ENCODE assay signal across 24 cellular contexts in genomic region chr17:79676796-79677195, GRCh38. TPM values are rescaled to one million over a fixed set of nuclear protein-coding genes. Genes with fewer than 3 reads are reported as not detected.
A peak's percentile ranks its signal among the peaks of the same experiment; 100 is the strongest.
DNase-seq lines count a peak whose midpoint lies in the region; ATAC-seq and TF ChIP-seq lines count a peak whose summit lies in the region.
"Had no signal": no experiment of that assay in that cellular context is flagged by ENCODE, and none has a peak within 500 bp of the region (broad histone marks: within the 10 kb centered on the region; RNA-seq: fewer than 3 reads in every experiment).

No MANE protein-coding gene starts in this region.

- H3K27me3 ChIP-seq in H7 (ENCODE audit: control insufficient read depth, insufficient read depth, low read length) = no peaks in the 10 kb centered on the region
- H3K27me3 ChIP-seq in osteoblast (ENCODE audit: insufficient read depth, low read length) = peaks cover 2% of the 10 kb centered on the region
- H3K27me3 ChIP-seq: BE2C had no signal

- no peak for TF ChIP-seq CTCF in VCaP (conservative IDR thresholded peaks at IDR 0.05)
- no peak for TF ChIP-seq CTCF in glutamatergic neuron (IDR thresholded peaks at IDR 0.05; ENCODE audit: partially characterized antibody, unreplicated experiment)
- no peak for TF ChIP-seq CTCF in osteoblast (IDR thresholded peaks at IDR 0.05; ENCODE audit: extremely low read depth, low read depth, low read length)

- no peaks in the 10 kb centered on the region for H3K9me3 ChIP-seq in osteoblast (ENCODE audit: low read depth, low read length)
- H3K9me3 ChIP-seq: BE2C had no signal

- H3K4me3 Mint-ChIP-seq in glutamatergic neuron (ENCODE audit: unreplicated experiment) = no peak overlapping the region
- H3K4me3 Mint-ChIP-seq: CD4-positive, alpha-beta memory T cell had no signal

- H3K27ac ChIP-seq in VCaP (peak overlapping the region; percentile 81), osteoblast (ENCODE audit: low read depth, low read length) (no peak overlapping the region)
- H3K27ac ChIP-seq: A549 had no signal

- H3K36me3 Mint-ChIP-seq in glutamatergic neuron (ENCODE audit: unreplicated experiment) = peaks cover 19% of the 10 kb centered on the region

- DNase-seq in H7 = peak; percentile 37
- DNase-seq in glutamatergic neuron = no peak
- DNase-seq in osteoblast (ENCODE audit: insufficient read length, low spot score, missing footprints) = peak; percentile 26
- DNase-seq: 8988T; ACHN; AML-193; BE2C; C1 segment of cervical spinal cord; Calu3; CD4-positive, alpha-beta memory T cell; COR-L47; DMS53; DMS79 treated with DMSO at 0.1 percent for 48 hours; GF-D8; GOT3; HCEC 1CT had no signal

- H3K9me3 Mint-ChIP-seq in glutamatergic neuron (ENCODE audit: unreplicated experiment) = peaks cover 29% of the 10 kb centered on the region

- no peaks in the 10 kb centered on the region for H4K20me1 ChIP-seq in osteoblast (ENCODE audit: insufficient read depth, low read length)

- H3K4me2 ChIP-seq in osteoblast (ENCODE audit: insufficient read depth, low read length) = no peak overlapping the region
- H3K4me2 ChIP-seq: A549 had no signal

- ATAC-seq in GM21528 (IDR thresholded peaks at IDR 0.05; ENCODE audit: low FRiP score, unreplicated experiment) (no peak), GM18873 (IDR thresholded peaks at IDR 0.05; ENCODE audit: low FRiP score, unreplicated experiment) (no peak), GM19324 (IDR thresholded peaks at IDR 0.05; ENCODE audit: low FRiP score, unreplicated experiment) (no peak), GM18498 (IDR thresholded peaks at IDR 0.05; ENCODE audit: unreplicated experiment) (no peak)
- ATAC-seq: A549 had no signal

- no peak overlapping the region for H3K4me3 ChIP-seq in H7 (ENCODE audit: insufficient read depth, low read depth, low read length)
- no peak overlapping the region for H3K4me3 ChIP-seq in osteoblast (ENCODE audit: insufficient read depth, low read length)
- H3K4me3 ChIP-seq: A549 had no signal

- no peak overlapping the region for H2AFZ ChIP-seq in osteoblast (ENCODE audit: low read length)

- H3K36me3 ChIP-seq in H7 (replicated peaks; ENCODE audit: control insufficient read depth, insufficient read depth, low read length) = no peaks in the 10 kb centered on the region
- no peaks in the 10 kb centered on the region for H3K36me3 ChIP-seq in osteoblast (ENCODE audit: insufficient read depth, low read length)
- H3K36me3 ChIP-seq: BE2C had no signal

- H3K27me3 Mint-ChIP-seq in glutamatergic neuron (ENCODE audit: unreplicated experiment) = peaks cover 14% of the 10 kb centered on the region

- peaks cover 32% of the 10 kb centered on the region for H3K4me1 Mint-ChIP-seq in glutamatergic neuron (ENCODE audit: low read depth, unreplicated experiment)
- H3K4me1 Mint-ChIP-seq: CD4-positive, alpha-beta memory T cell had no signal

- H3K79me2 ChIP-seq in osteoblast (ENCODE audit: insufficient read depth, low read length) = no peaks in the 10 kb centered on the region

- no peaks in the 10 kb centered on the region for H3K4me1 ChIP-seq in osteoblast (ENCODE audit: insufficient read depth, low read length)
- H3K4me1 ChIP-seq: A549, BE2C had no signal

- H3K27ac Mint-ChIP-seq in glutamatergic neuron (ENCODE audit: unreplicated experiment) = peak overlapping the region; percentile 60
- H3K27ac Mint-ChIP-seq: CD4-positive, alpha-beta memory T cell had no signal

RNA-seq across cellular contexts. Expression of gene ENPP7, which starts 53.9 kb away (rescaled TPM):
- total RNA-seq in H7 (2014; rRNA removed; shearing (Covaris generic)) = not detected in 2 replicates
- total RNA-seq in glutamatergic neuron (ENCODE audit: unreplicated experiment) (not detected), osteoblast (not detected in 2 replicates)
- total RNA-seq: Calu3, Daoy, G401 had no signal
